10 cellular contexts compared by ENCODE assay signal in genomic region chr5:7894860-7895259, GRCh38.
A peak's percentile ranks its signal among the peaks of the same experiment; 100 is the strongest.
DNase-seq lines count a peak whose midpoint lies in the region; ATAC-seq and TF ChIP-seq lines count a peak whose summit lies in the region.
"Had no signal": no experiment of that assay in that cellular context is flagged by ENCODE, and none has a peak within 500 bp of the region (broad histone marks: within the 10 kb centered on the region; RNA-seq: fewer than 3 reads in every experiment).

No MANE protein-coding gene starts in this region.

- peak; percentile 88 for ATAC-seq in GM19324 (IDR thresholded peaks at IDR 0.05; ENCODE audit: low FRiP score, unreplicated experiment)
- ATAC-seq in HG02759 (IDR thresholded peaks at IDR 0.05; ENCODE audit: unreplicated experiment), result peak; percentile 99
- ATAC-seq in HG03460 (IDR thresholded peaks at IDR 0.05; ENCODE audit: unreplicated experiment), result peak; percentile 90

- H3K4me3 ChIP-seq in coronary artery, result no peak overlapping the region

- DNase-seq in GM13976 (ENCODE audit: low spot score) (peak; percentile 39), NCI-H82 (lab: John Stamatoyannopoulos, UW) (no peak), COR-L47 (lab: John Stamatoyannopoulos, UW) (no peak), GM03348 (ENCODE audit: low spot score) (no peak), coronary artery (ENCODE audit: low spot score) (no peak)
- DNase-seq: midbrain, NCI-H1105 treated with DMSO at 0.1 percent for 48 hours had no signal

- TF ChIP-seq CTCF in GM13976 (IDR thresholded peaks at IDR 0.05; ENCODE audit: borderline replicate concordance, control extremely low read depth, extremely low read depth, insufficient read depth, missing control alignments) (no peak), coronary artery (IDR thresholded peaks at IDR 0.05) (no peak)

- in situ Hi-C loops in GM13976 (cut with MboI; ENCODE audit: low sequenced_read_pairs, unreplicated experiment), result no loop called here

- H3K27ac ChIP-seq in coronary artery, result no peak overlapping the region
